In the genomic region with DNA sequence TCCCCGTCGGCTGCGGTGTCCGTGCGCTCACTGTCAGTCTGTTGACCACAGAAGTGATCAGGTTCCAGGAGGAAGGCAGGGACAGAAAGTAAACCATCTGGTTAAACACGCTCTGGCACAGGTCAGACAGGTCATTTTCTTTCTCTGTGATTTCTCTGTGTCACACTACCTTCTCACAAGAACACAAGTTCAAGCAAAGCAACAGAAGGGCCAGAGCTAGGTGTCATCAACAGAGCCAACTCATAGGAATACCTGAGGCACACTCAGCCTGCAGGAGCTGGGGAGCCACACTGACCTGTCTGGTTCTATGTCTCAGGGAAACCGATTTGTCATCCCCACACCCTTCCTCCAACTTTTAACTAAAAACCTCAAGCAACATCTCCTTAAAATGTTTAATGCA, we compare ENCODE assay signal across 1 cellular context.
TF ChIP-seq lines count a peak whose summit lies in the region.

No MANE protein-coding gene starts in this region.

TF ChIP-seq in GM23338, 12 proteins besides CTCF, POLR2A, EP300 and RAD21:
- TF ChIP-seq, protein P1, sequence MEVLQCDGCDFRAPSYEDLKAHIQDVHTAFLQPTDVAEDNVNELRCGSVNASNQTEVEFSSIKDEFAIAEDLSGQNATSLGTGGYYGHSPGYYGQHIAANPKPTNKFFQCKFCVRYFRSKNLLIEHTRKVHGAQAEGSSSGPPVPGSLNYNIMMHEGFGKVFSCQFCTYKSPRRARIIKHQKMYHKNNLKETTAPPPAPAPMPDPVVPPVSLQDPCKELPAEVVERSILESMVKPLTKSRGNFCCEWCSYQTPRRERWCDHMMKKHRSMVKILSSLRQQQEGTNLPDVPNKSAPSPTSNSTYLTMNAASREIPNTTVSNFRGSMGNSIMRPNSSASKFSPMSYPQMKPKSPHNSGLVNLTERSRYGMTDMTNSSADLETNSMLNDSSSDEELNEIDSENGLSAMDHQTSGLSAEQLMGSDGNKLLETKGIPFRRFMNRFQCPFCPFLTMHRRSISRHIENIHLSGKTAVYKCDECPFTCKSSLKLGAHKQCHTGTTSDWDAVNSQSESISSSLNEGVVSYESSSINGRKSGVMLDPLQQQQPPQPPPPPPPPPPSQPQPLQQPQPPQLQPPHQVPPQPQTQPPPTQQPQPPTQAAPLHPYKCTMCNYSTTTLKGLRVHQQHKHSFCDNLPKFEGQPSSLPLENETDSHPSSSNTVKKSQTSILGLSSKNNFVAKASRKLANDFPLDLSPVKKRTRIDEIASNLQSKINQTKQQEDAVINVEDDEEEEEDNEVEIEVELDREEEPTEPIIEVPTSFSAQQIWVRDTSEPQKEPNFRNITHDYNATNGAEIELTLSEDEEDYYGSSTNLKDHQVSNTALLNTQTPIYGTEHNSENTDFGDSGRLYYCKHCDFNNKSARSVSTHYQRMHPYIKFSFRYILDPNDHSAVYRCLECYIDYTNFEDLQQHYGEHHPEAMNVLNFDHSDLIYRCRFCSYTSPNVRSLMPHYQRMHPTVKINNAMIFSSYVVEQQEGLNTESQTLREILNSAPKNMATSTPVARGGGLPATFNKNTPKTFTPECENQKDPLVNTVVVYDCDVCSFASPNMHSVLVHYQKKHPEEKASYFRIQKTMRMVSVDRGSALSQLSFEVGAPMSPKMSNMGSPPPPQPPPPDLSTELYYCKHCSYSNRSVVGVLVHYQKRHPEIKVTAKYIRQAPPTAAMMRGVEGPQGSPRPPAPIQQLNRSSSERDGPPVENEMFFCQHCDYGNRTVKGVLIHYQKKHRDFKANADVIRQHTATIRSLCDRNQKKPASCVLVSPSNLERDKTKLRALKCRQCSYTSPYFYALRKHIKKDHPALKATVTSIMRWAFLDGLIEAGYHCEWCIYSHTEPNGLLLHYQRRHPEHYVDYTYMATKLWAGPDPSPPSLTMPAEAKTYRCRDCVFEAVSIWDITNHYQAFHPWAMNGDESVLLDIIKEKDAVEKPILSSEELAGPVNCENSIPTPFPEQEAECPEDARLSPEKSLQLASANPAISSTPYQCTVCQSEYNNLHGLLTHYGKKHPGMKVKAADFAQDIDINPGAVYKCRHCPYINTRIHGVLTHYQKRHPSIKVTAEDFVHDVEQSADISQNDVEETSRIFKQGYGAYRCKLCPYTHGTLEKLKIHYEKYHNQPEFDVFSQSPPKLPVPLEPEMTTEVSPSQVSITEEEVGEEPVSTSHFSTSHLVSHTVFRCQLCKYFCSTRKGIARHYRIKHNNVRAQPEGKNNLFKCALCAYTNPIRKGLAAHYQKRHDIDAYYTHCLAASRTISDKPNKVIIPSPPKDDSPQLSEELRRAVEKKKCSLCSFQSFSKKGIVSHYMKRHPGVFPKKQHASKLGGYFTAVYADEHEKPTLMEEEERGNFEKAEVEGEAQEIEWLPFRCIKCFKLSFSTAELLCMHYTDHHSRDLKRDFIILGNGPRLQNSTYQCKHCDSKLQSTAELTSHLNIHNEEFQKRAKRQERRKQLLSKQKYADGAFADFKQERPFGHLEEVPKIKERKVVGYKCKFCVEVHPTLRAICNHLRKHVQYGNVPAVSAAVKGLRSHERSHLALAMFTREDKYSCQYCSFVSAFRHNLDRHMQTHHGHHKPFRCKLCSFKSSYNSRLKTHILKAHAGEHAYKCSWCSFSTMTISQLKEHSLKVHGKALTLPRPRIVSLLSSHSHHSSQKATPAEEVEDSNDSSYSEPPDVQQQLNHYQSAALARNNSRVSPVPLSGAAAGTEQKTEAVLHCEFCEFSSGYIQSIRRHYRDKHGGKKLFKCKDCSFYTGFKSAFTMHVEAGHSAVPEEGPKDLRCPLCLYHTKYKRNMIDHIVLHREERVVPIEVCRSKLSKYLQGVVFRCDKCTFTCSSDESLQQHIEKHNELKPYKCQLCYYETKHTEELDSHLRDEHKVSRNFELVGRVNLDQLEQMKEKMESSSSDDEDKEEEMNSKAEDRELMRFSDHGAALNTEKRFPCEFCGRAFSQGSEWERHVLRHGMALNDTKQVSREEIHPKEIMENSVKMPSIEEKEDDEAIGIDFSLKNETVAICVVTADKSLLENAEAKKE (CRISPR knock-in tag; IDR thresholded peaks at IDR 0.05) = no peak
- TF ChIP-seq EZH2 (IDR thresholded peaks at IDR 0.05; ENCODE audit: low read depth, unreplicated experiment) (no peak), POLR2AphosphoS5 (IDR thresholded peaks at IDR 0.05; ENCODE audit: low read depth) (no peak), ETS1 (IDR thresholded peaks at IDR 0.05) (no peak), CREB1 (CRISPR knock-in tag; IDR thresholded peaks at IDR 0.05; ENCODE audit: low read depth) (no peak), ZNF114 (CRISPR knock-in tag; IDR thresholded peaks at IDR 0.05) (no peak), NANOG (IDR thresholded peaks at IDR 0.05; ENCODE audit: borderline replicate concordance) (no peak), STAT1 (IDR thresholded peaks at IDR 0.05; ENCODE audit: unreplicated experiment) (no peak), JUNB (IDR thresholded peaks at IDR 0.05; ENCODE audit: unreplicated experiment) (no peak), ZNF331 (CRISPR knock-in tag; IDR thresholded peaks at IDR 0.05; ENCODE audit: low read depth) (no peak), EZH2phosphoT487 (IDR thresholded peaks at IDR 0.05; ENCODE audit: unreplicated experiment) (no peak)
- TF ChIP-seq, protein P2, sequence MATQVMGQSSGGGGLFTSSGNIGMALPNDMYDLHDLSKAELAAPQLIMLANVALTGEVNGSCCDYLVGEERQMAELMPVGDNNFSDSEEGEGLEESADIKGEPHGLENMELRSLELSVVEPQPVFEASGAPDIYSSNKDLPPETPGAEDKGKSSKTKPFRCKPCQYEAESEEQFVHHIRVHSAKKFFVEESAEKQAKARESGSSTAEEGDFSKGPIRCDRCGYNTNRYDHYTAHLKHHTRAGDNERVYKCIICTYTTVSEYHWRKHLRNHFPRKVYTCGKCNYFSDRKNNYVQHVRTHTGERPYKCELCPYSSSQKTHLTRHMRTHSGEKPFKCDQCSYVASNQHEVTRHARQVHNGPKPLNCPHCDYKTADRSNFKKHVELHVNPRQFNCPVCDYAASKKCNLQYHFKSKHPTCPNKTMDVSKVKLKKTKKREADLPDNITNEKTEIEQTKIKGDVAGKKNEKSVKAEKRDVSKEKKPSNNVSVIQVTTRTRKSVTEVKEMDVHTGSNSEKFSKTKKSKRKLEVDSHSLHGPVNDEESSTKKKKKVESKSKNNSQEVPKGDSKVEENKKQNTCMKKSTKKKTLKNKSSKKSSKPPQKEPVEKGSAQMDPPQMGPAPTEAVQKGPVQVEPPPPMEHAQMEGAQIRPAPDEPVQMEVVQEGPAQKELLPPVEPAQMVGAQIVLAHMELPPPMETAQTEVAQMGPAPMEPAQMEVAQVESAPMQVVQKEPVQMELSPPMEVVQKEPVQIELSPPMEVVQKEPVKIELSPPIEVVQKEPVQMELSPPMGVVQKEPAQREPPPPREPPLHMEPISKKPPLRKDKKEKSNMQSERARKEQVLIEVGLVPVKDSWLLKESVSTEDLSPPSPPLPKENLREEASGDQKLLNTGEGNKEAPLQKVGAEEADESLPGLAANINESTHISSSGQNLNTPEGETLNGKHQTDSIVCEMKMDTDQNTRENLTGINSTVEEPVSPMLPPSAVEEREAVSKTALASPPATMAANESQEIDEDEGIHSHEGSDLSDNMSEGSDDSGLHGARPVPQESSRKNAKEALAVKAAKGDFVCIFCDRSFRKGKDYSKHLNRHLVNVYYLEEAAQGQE (IDR thresholded peaks at IDR 0.05; ENCODE audit: unreplicated experiment) = no peak
